14 cellular contexts compared by ENCODE assay signal in genomic region chr12:39277416-39277815, GRCh38.
A peak's percentile ranks its signal among the peaks of the same experiment; 100 is the strongest.
DNase-seq lines count a peak whose midpoint lies in the region; ATAC-seq and TF ChIP-seq lines count a peak whose summit lies in the region.
"Had no signal": no experiment of that assay in that cellular context is flagged by ENCODE, and none has a peak within 500 bp of the region (broad histone marks: within the 10 kb centered on the region; RNA-seq: fewer than 3 reads in every experiment).

No MANE protein-coding gene starts in this region.

- H3K36me3 ChIP-seq in mammary epithelial cell (ENCODE audit: insufficient read depth, low read length) = no peaks in the 10 kb centered on the region
- H3K36me3 ChIP-seq: left lung, MG63, thyroid gland had no signal

- H3K79me2 ChIP-seq in mammary epithelial cell (ENCODE audit: insufficient read depth, low read length) = no peaks in the 10 kb centered on the region

- in situ Hi-C loops in mammary epithelial cell (cut with MboI; ENCODE audit: low sequenced_read_pairs in 2 of 2) = loop anchor here (10.0 kb wide), 2 partner anchors 373 to 943 kb away; partner anchors contain the start of gene CPNE8 (in 1 of the 2)
- in situ Hi-C loops in ACHN (cut with HindIII; ENCODE audit: low pct_ligation_motif_present, low pct_unique_long_range_greater_than_20kb, low sequenced_read_pairs) = no loop called here

- no peaks in the 10 kb centered on the region for H3K27me3 ChIP-seq in mammary epithelial cell (ENCODE audit: insufficient read depth, low read length)
- H3K27me3 ChIP-seq: body of pancreas, left lung, MG63, thyroid gland had no signal

- ATAC-seq in GM18870 (IDR thresholded peaks at IDR 0.05; ENCODE audit: unreplicated experiment) (peak; percentile 64), HG03565 (IDR thresholded peaks at IDR 0.05; ENCODE audit: unreplicated experiment) (peak; percentile 54), GM18867 (IDR thresholded peaks at IDR 0.05; ENCODE audit: unreplicated experiment) (no peak)
- ATAC-seq: body of pancreas, left lung had no signal

- WGBS in mammary epithelial cell (ENCODE audit: low coverage, missing lambda C conversion rate) = 100% methylated on average over 1 of the region's 1 CpG

- no peak overlapping the region for H3K27ac ChIP-seq in mammary epithelial cell (ENCODE audit: insufficient read depth, low read depth, low read length)
- H3K27ac ChIP-seq: body of pancreas, left lung, thyroid gland had no signal

- H3K4me2 ChIP-seq in mammary epithelial cell (ENCODE audit: insufficient read depth, low read depth, low read length) = no peak overlapping the region

- intact Hi-C loops in mammary epithelial cell (cut with micrococcal nuclease) = loop anchor here (10.0 kb wide), 1 partner anchor 1223 kb away; no protein-coding TSS in a partner anchor

- H4K20me1 ChIP-seq in mammary epithelial cell (ENCODE audit: insufficient read depth, low read length) = no peaks in the 10 kb centered on the region

- no peak overlapping the region for H3K4me3 ChIP-seq in mammary epithelial cell (replicated peaks in 1 of 3; ENCODE audit: insufficient read depth in 1 of 3, low read depth in 2 of 3, low read length in 3 of 3)
- H3K4me3 ChIP-seq: body of pancreas, left lung, MG63, thyroid gland had no signal

- no TSS peak for BruUV-seq in mammary epithelial cell (replicated peaks; lab: Mats Ljungman, UMichigan)

- CTCF ChIA-PET in mammary epithelial cell (lab: Charles Lee; ENCODE audit: low non-redundant PET) = no interaction called here

- TF ChIP-seq CTCF in mammary epithelial cell (conservative IDR thresholded peaks at IDR 0.05 in 1 of 2, IDR thresholded peaks at IDR 0.05 in 1 of 2; ENCODE audit: extremely low read depth in 1 of 2, insufficient read depth in 1 of 2, low read depth in 1 of 2, low read length in 2 of 2) = no peak

- H3K9ac ChIP-seq in mammary epithelial cell (ENCODE audit: insufficient read depth, low read length) = no peak overlapping the region

- dilution Hi-C loops in mammary epithelial cell (cut with HindIII; ENCODE audit: low sequenced_read_pairs) = no loop called here

- H3K4me1 ChIP-seq in mammary epithelial cell (ENCODE audit: insufficient read depth, low read length) = no peaks in the 10 kb centered on the region
- H3K4me1 ChIP-seq: body of pancreas, left lung had no signal

- H3K9me3 ChIP-seq in mammary epithelial cell (replicated peaks; ENCODE audit: insufficient read depth, low read length) = no peaks in the 10 kb centered on the region
- H3K9me3 ChIP-seq: body of pancreas, left lung, MG63, thyroid gland had no signal

- peak; percentile 9 for DNase-seq in H4 (ENCODE audit: low spot score)
- peak; percentile 19 for DNase-seq in mammary epithelial cell
- DNase-seq in ACHN = no peak
- DNase-seq in NCI-H1105 treated with DMSO at 0.1 percent for 48 hours (lab: John Stamatoyannopoulos, UW) = no peak
- DNase-seq: activated gamma-delta T cell, body of pancreas, C1 segment of cervical spinal cord, DMS53, left lung, MG63, thyroid gland had no signal

- peak overlapping the region; percentile 20 for H2AFZ ChIP-seq in mammary epithelial cell (ENCODE audit: low read depth, low read length)

Comparison
In these comparisons a context has a peak if more than half of its experiments do, and no peak if none do; other contexts are left out.
1. DNase-seq: peak in H4 (single experiment) and mammary epithelial cell (single experiment); none in ACHN (single experiment) and NCI-H1105 treated with DMSO at 0.1 percent for 48 hours (single experiment).